Comparison of ENCODE assay signal across 1 cellular context in genomic region chr1:17494114-17494729, GRCh38.
TF ChIP-seq lines count a peak whose summit lies in the region.

No MANE protein-coding gene starts in this region.

TF ChIP-seq in HEK293, 187 proteins besides CTCF, POLR2A, EP300 and RAD21 (continued from another document and continues in another):
- TF ChIP-seq ZFP3 (tag by site-specific recombination; IDR thresholded peaks at IDR 0.05; ENCODE audit: low read depth) = no peak
- no peak for TF ChIP-seq ZNF423 (tag by site-specific recombination; IDR thresholded peaks at IDR 0.05)
- TF ChIP-seq ZNF354C (tag by site-specific recombination; IDR thresholded peaks at IDR 0.05; ENCODE audit: borderline replicate concordance, low read depth) = no peak
- peak; percentile 87 for TF ChIP-seq ZNF2 (tag by site-specific recombination; IDR thresholded peaks at IDR 0.05)
- no peak for TF ChIP-seq ZBTB21 (tag by site-specific recombination; IDR thresholded peaks at IDR 0.05)
- TF ChIP-seq ZNF24 (tag by site-specific recombination; IDR thresholded peaks at IDR 0.05) = peak; percentile 68; the same call in 1 of the 2 replicates
- TF ChIP-seq ZNF621 (tag by site-specific recombination; IDR thresholded peaks at IDR 0.05) = no peak
- no peak for TF ChIP-seq ZNF558 (tag by site-specific recombination; IDR thresholded peaks at IDR 0.05)
- TF ChIP-seq ZNF140 (tag by site-specific recombination; IDR thresholded peaks at IDR 0.05) = no peak
- TF ChIP-seq ZNF747 (tag by site-specific recombination; IDR thresholded peaks at IDR 0.05) = no peak
- TF ChIP-seq ELK4 (IDR thresholded peaks at IDR 0.05; ENCODE audit: borderline replicate concordance, low read depth, low read length) = no peak
- TF ChIP-seq ZNF670 (tag by site-specific recombination; IDR thresholded peaks at IDR 0.05; ENCODE audit: low read depth) = no peak
- TF ChIP-seq PRDM1 (tag by site-specific recombination; IDR thresholded peaks at IDR 0.05) = no peak
- TF ChIP-seq ZNF830 (tag by site-specific recombination; IDR thresholded peaks at IDR 0.05; ENCODE audit: low read depth) = no peak
- TF ChIP-seq OVOL3 (tag by site-specific recombination; IDR thresholded peaks at IDR 0.05) = no peak
- no peak for TF ChIP-seq ZNF837 (tag by site-specific recombination; IDR thresholded peaks at IDR 0.05)
- TF ChIP-seq HIC1 (tag by site-specific recombination; IDR thresholded peaks at IDR 0.05) = no peak
- no peak for TF ChIP-seq ZNF610 (tag by site-specific recombination; IDR thresholded peaks at IDR 0.05; ENCODE audit: borderline replicate concordance)
- no peak for TF ChIP-seq WT1 (tag by site-specific recombination; IDR thresholded peaks at IDR 0.05)
- TF ChIP-seq ZNF514 (tag by site-specific recombination; IDR thresholded peaks at IDR 0.05) = no peak
- no peak for TF ChIP-seq AEBP2 (tag by site-specific recombination; IDR thresholded peaks at IDR 0.05; ENCODE audit: borderline replicate concordance)
- no peak for TF ChIP-seq ZNF645 (tag by site-specific recombination; IDR thresholded peaks at IDR 0.05)
- no peak for TF ChIP-seq ZNF658 (tag by site-specific recombination; IDR thresholded peaks at IDR 0.05)
- no peak for TF ChIP-seq ZNF292 (tag by site-specific recombination; IDR thresholded peaks at IDR 0.05; ENCODE audit: borderline replicate concordance, low read depth)
- TF ChIP-seq KLF17 (tag by site-specific recombination; IDR thresholded peaks at IDR 0.05) = peak; percentile 47; the same call in 1 of the 2 replicates
- no peak for TF ChIP-seq ZBTB1 (tag by site-specific recombination; IDR thresholded peaks at IDR 0.05)
- no peak for TF ChIP-seq ZNF677 (tag by site-specific recombination; IDR thresholded peaks at IDR 0.05)
- TF ChIP-seq ZNF391 (tag by site-specific recombination; IDR thresholded peaks at IDR 0.05; ENCODE audit: borderline replicate concordance, low read depth) = no peak
- no peak for TF ChIP-seq GLI2 (tag by site-specific recombination; IDR thresholded peaks at IDR 0.05; ENCODE audit: borderline replicate concordance, low read depth)
- TF ChIP-seq ZNF138 (tag by site-specific recombination; IDR thresholded peaks at IDR 0.05; ENCODE audit: borderline replicate concordance) = no peak
- no peak for TF ChIP-seq HOXC10 (CRISPR knock-in tag; IDR thresholded peaks at IDR 0.05)
- TF ChIP-seq ZNF155 (tag by site-specific recombination; IDR thresholded peaks at IDR 0.05) = no peak
- TF ChIP-seq PBX3 (CRISPR knock-in tag; IDR thresholded peaks at IDR 0.05) = no peak
- no peak for TF ChIP-seq ZBTB49 (tag by site-specific recombination; IDR thresholded peaks at IDR 0.05; ENCODE audit: low read depth)
- no peak for TF ChIP-seq ZNF473 (tag by site-specific recombination; IDR thresholded peaks at IDR 0.05)
- TF ChIP-seq GFI1B (tag by site-specific recombination; IDR thresholded peaks at IDR 0.05) = no peak
- no peak for TF ChIP-seq ZNF488 (tag by site-specific recombination; IDR thresholded peaks at IDR 0.05)
- TF ChIP-seq ZFP69B (tag by site-specific recombination; IDR thresholded peaks at IDR 0.05) = peak; percentile 100
- TF ChIP-seq MEIS1 (CRISPR knock-in tag; IDR thresholded peaks at IDR 0.05; ENCODE audit: borderline replicate concordance) = no peak
- TF ChIP-seq ZNF350 (tag by site-specific recombination; IDR thresholded peaks at IDR 0.05) = no peak
- no peak for TF ChIP-seq ZNF248 (tag by site-specific recombination; IDR thresholded peaks at IDR 0.05)
- 0 out of 2 replicates have a peak, but pooled peaks have one; percentile 29 for TF ChIP-seq ZNF785 (tag by site-specific recombination; IDR thresholded peaks at IDR 0.05)
- no peak for TF ChIP-seq ZNF174 (tag by site-specific recombination; IDR thresholded peaks at IDR 0.05)
- no peak for TF ChIP-seq REST (tag by site-specific recombination; IDR thresholded peaks at IDR 0.05)
- no peak for TF ChIP-seq ZNF394 (tag by site-specific recombination; IDR thresholded peaks at IDR 0.05; ENCODE audit: borderline replicate concordance)
- TF ChIP-seq ZNF580 (tag by site-specific recombination; IDR thresholded peaks at IDR 0.05) = peak; percentile 71; the same call in 1 of the 2 replicates
- no peak for TF ChIP-seq SETDB1 (IDR thresholded peaks at IDR 0.05; ENCODE audit: insufficient read length, low read length)
- peak; percentile 64; the same call in 1 of the 2 replicates for TF ChIP-seq ZNF184 (tag by site-specific recombination; IDR thresholded peaks at IDR 0.05)
- TF ChIP-seq ZBTB20 (tag by site-specific recombination; IDR thresholded peaks at IDR 0.05) = no peak
- TF ChIP-seq ZSCAN30 (tag by site-specific recombination; IDR thresholded peaks at IDR 0.05) = no peak
- peak; percentile 88; the same call in 1 of the 2 replicates for TF ChIP-seq ZNF660 (tag by site-specific recombination; IDR thresholded peaks at IDR 0.05)
- TF ChIP-seq ZFP37 (tag by site-specific recombination; IDR thresholded peaks at IDR 0.05) = no peak
- TF ChIP-seq GLIS1 (tag by site-specific recombination; IDR thresholded peaks at IDR 0.05) = peak; percentile 56
- TF ChIP-seq ZNF571 (tag by site-specific recombination; IDR thresholded peaks at IDR 0.05) = no peak
- TF ChIP-seq REPIN1 (tag by site-specific recombination; IDR thresholded peaks at IDR 0.05; ENCODE audit: low read depth) = no peak
- TF ChIP-seq ZNF544 (tag by site-specific recombination; IDR thresholded peaks at IDR 0.05) = no peak
- TF ChIP-seq ZNF302 (tag by site-specific recombination; IDR thresholded peaks at IDR 0.05; ENCODE audit: low read depth) = no peak
- no peak for TF ChIP-seq ZXDB (tag by site-specific recombination; IDR thresholded peaks at IDR 0.05)
- TF ChIP-seq ZNF366 (tag by site-specific recombination; conservative IDR thresholded peaks at IDR 0.05) = 0 out of 2 replicates have a peak, but pooled peaks have one; percentile 16
- no peak for TF ChIP-seq ZNF596 (tag by site-specific recombination; IDR thresholded peaks at IDR 0.05)
- no peak for TF ChIP-seq BCL11B (tag by site-specific recombination; IDR thresholded peaks at IDR 0.05; ENCODE audit: low read depth)
